8 cellular contexts compared by ENCODE assay signal in the genomic region with DNA sequence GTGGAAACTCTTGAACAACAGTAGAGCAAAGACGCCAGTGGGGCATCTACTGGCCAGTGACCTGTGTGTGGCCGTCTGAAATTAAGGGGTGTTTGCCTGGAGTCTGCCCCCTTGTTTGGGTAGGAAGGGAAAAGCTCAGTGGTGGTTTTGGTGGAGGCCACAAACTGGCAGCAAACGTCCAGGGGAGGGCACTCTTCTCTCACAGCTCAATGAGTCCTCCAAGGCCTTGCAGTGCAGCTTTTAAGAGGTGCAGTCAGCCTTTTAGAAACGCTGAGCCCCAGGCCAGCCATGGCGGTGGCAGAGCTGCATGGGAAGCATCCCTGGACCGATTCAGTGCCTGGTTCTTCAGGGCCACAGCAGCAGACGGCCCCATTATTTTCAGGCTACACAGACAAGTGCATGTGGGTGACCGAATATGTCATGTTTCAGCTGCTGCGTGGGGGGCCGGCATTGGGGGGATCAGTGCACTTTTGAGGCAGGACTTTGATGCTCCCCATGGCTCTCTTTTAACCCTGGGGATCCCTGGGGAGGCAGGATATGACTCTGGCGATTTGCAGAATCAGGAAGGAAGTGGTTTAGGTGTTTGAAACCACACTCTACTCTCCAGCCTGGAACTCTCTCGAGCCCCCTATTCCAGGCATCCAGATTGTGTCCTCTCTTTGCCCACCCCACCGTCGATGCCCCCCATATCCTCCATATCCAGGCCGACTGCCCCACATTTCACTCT.
DNase-seq lines count a peak whose midpoint lies in the region; ATAC-seq and TF ChIP-seq lines count a peak whose summit lies in the region.

No MANE protein-coding gene starts in this region.

- ATAC-seq in GM18502 (IDR thresholded peaks at IDR 0.05; ENCODE audit: poor library complexity, unreplicated experiment) (no peak), GM21528 (IDR thresholded peaks at IDR 0.05; ENCODE audit: low FRiP score, unreplicated experiment) (no peak)
- no peak for ATAC-seq in stimulated activated memory B cell treated with anti-CD40 and anti-IgM and Interleukin-4, amounts not matched to agents 10 μg/mL and 1 μg/mL and 100 μg/mL, for 72 hours

- H3K27me3 ChIP-seq in iPS DF 6.9 (ENCODE audit: control insufficient read depth, insufficient read depth, low read length): no peaks in the 10 kb centered on the region

- peak; percentile 41 for DNase-seq in GM12865 (ENCODE audit: low read depth)
- DNase-seq in NCI-H1436 treated with DMSO at 0.1 percent for 48 hours (lab: John Stamatoyannopoulos, UW): peak; percentile 19
- DNase-seq in iPS DF 6.9 (ENCODE audit: low read depth, low spot score): peak; percentile 77
- peak; percentile 90 for DNase-seq in superior temporal gyrus (ENCODE audit: extremely low spot score)

- H3K27ac ChIP-seq in angular gyrus (ENCODE audit: low read depth, low read length) (peak overlapping the region; percentile 16), iPS DF 6.9 (ENCODE audit: low read length) (no peak overlapping the region)

- H3K4me3 Mint-ChIP-seq in stimulated activated memory B cell treated with anti-CD40 and anti-IgM and Interleukin-4, amounts not matched to agents 10 μg/mL and 1 μg/mL and 100 μg/mL, for 72 hours: no peak overlapping the region

- WGBS in iPS DF 6.9 (ENCODE audit: insufficient coverage, insufficient read length): no CpG with 5 or more reads among the region's 15 CpGs

- H3K27ac Mint-ChIP-seq in stimulated activated memory B cell treated with anti-CD40 and anti-IgM and Interleukin-4, amounts not matched to agents 10 μg/mL and 1 μg/mL and 100 μg/mL, for 72 hours: no peak overlapping the region

- no peak overlapping the region for H3K4me3 ChIP-seq in GM12865 (ENCODE audit: low read depth, low read length)
- H3K4me3 ChIP-seq in iPS DF 6.9 (ENCODE audit: low read length): no peak overlapping the region

- H3K4me1 ChIP-seq in iPS DF 6.9 (ENCODE audit: control insufficient read depth, insufficient read depth, low read length): 0 out of 2 replicates have a peak, but pooled peaks cover 2% of the 10 kb centered on the region

- peaks cover 20% of the 10 kb centered on the region for H3K27me3 Mint-ChIP-seq in stimulated activated memory B cell treated with anti-CD40 and anti-IgM and Interleukin-4, amounts not matched to agents 10 μg/mL and 1 μg/mL and 100 μg/mL, for 72 hours

- no peaks in the 10 kb centered on the region for H3K9me3 Mint-ChIP-seq in stimulated activated memory B cell treated with anti-CD40 and anti-IgM and Interleukin-4, amounts not matched to agents 10 μg/mL and 1 μg/mL and 100 μg/mL, for 72 hours

- peak; percentile 44 for TF ChIP-seq CTCF in GM12865 (IDR thresholded peaks at IDR 0.05; ENCODE audit: insufficient read depth, low read depth, low read length, missing control alignments)

- no peaks in the 10 kb centered on the region for H3K36me3 ChIP-seq in iPS DF 6.9 (ENCODE audit: control insufficient read depth, insufficient read depth, low read length)

- H3K4me1 Mint-ChIP-seq in stimulated activated memory B cell treated with anti-CD40 and anti-IgM and Interleukin-4, amounts not matched to agents 10 μg/mL and 1 μg/mL and 100 μg/mL, for 72 hours: no peaks in the 10 kb centered on the region

- no peaks in the 10 kb centered on the region for H3K9me3 ChIP-seq in iPS DF 6.9 (ENCODE audit: control insufficient read depth, insufficient read depth, low read length)

- no peaks in the 10 kb centered on the region for H3K36me3 Mint-ChIP-seq in stimulated activated memory B cell treated with anti-CD40 and anti-IgM and Interleukin-4, amounts not matched to agents 10 μg/mL and 1 μg/mL and 100 μg/mL, for 72 hours

Comparison
In these comparisons a context has a peak if more than half of its experiments do, and no peak if none do; other contexts are left out.
1. DNase-seq: peak in every context shown above with its lines; median percentile 90 in superior temporal gyrus; 77 in iPS DF 6.9; 41 in GM12865; 19 in NCI-H1436 treated with DMSO at 0.1 percent for 48 hours.